Comparison of ENCODE assay signal across 8 cellular contexts in genomic region chrX:100819837-100820666, GRCh38. TPM values are rescaled to one million over a fixed set of nuclear protein-coding genes. Genes with fewer than 3 reads are reported as not detected.
A peak's percentile ranks its signal among the peaks of the same experiment; 100 is the strongest.
DNase-seq lines count a peak whose midpoint lies in the region; ATAC-seq and TF ChIP-seq lines count a peak whose summit lies in the region.

TSS of gene CSTF2 (plus strand) at chrX:100820391. CDS start at chrX:100820417, 26 bp downstream.

- H3K4me1 ChIP-seq in left ventricle myocardium inferior (peaks cover 10% of the 10 kb centered on the region), prostate gland (replicated peaks) (no peaks in the 10 kb centered on the region), urinary bladder (ENCODE audit: insufficient read depth) (no peaks in the 10 kb centered on the region)

- H3K36me3 ChIP-seq in left ventricle myocardium inferior (peaks cover 21% of the 10 kb centered on the region), prostate gland (no peaks in the 10 kb centered on the region), urinary bladder (ENCODE audit: insufficient read depth) (peaks cover 3% of the 10 kb centered on the region)

- intact Hi-C loops in left ventricle myocardium inferior (cut with micrococcal nuclease) (no loop called here), prostate gland (cut with DNase I) (no loop called here)

- 1% methylated on average over 39 of the region's 49 CpGs for WGBS in prostate gland
- under 1% methylated on average over 49 of the region's 49 CpGs for WGBS in urinary bladder

- TF ChIP-seq POLR2A in prostate gland (IDR thresholded peaks at IDR 0.05) = no peak

- H3K27ac ChIP-seq in left ventricle myocardium inferior (replicated peaks) (peak within 1 kb of the TSS; percentile 72), prostate gland (peak within 1 kb of the TSS; percentile 53 to 54), urinary bladder (ENCODE audit: low read depth) (no peak within 1 kb of the TSS)

- in situ Hi-C loops in GM13976 (cut with MboI; ENCODE audit: low sequenced_read_pairs, unreplicated experiment) = no loop called here

- no peaks in the 10 kb centered on the region for H3K27me3 ChIP-seq in left ventricle myocardium inferior (ENCODE audit: low read depth)
- no peaks in the 10 kb centered on the region for H3K27me3 ChIP-seq in prostate gland (replicated peaks; ENCODE audit: insufficient read depth)

- DNase-seq in GM13976 (ENCODE audit: low spot score) (peak; percentile 80), NCI-H1436 treated with DMSO at 0.1 percent for 48 hours (lab: John Stamatoyannopoulos, UW) (peak; percentile 64), T-helper 1 cell (peak; percentile 57 to 89 (median 70)), amniotic epithelial cell (ENCODE audit: low read depth) (peak; percentile 79), left ventricle myocardium inferior (peak; percentile 79), prostate gland (ENCODE audit: low spot score) (peak; percentile 64)

- H3K4me3 ChIP-seq in left ventricle myocardium inferior (peak within 1 kb of the TSS; percentile 77), prostate gland (peak within 1 kb of the TSS; percentile 39), urinary bladder (ENCODE audit: low read depth, low read length) (peak within 1 kb of the TSS; percentile 48)

- H3K9me3 ChIP-seq in left ventricle myocardium inferior (replicated peaks) (no peaks in the 10 kb centered on the region), prostate gland (no peaks in the 10 kb centered on the region)

- TF ChIP-seq CTCF in GM13976 (IDR thresholded peaks at IDR 0.05; ENCODE audit: borderline replicate concordance, control extremely low read depth, extremely low read depth, insufficient read depth, missing control alignments) (no peak), left ventricle myocardium inferior (IDR thresholded peaks at IDR 0.05; ENCODE audit: borderline replicate concordance) (peak; percentile 38), prostate gland (IDR thresholded peaks at IDR 0.05) (peak in 2 of 4 experiments; percentile 8 to 21)

- peak; percentile 99 for ATAC-seq in HG02852 (IDR thresholded peaks at IDR 0.05; ENCODE audit: unreplicated experiment)

RNA-seq across cellular contexts. Expression of gene CSTF2, which starts in this region (rescaled TPM):
- total RNA-seq in left ventricle myocardium inferior (6.8 TPM), prostate gland (10 to 100 TPM; 13.5 to 38.2 TPM), urinary bladder (10.4 TPM)
- 8.6 TPM for polyA plus RNA-seq in urinary bladder
